ENCODE assay signal across 1 cellular context in genomic region chr12:56119361-56119796, GRCh38.
TF ChIP-seq lines count a peak whose summit lies in the region.

No MANE protein-coding gene starts in this region.

TF ChIP-seq in HepG2, 621 proteins besides CTCF, POLR2A, EP300 and RAD21 (continued from another document):
- TF ChIP-seq ZNF503 (CRISPR knock-in tag; IDR thresholded peaks at IDR 0.05) (0 out of 2 replicates have a peak, but pooled peaks have one; percentile 19), ATM (IDR thresholded peaks at IDR 0.05; ENCODE audit: borderline replicate concordance) (no peak), YEATS2 (CRISPR knock-in tag; IDR thresholded peaks at IDR 0.05; ENCODE audit: borderline replicate concordance) (0 out of 2 replicates have a peak, but pooled peaks have one; percentile 17), SALL1 (CRISPR knock-in tag; IDR thresholded peaks at IDR 0.05) (0 out of 2 replicates have a peak, but pooled peaks have one; percentile 25), GATAD1 (CRISPR knock-in tag; IDR thresholded peaks at IDR 0.05) (peak; percentile 75), LCORL (IDR thresholded peaks at IDR 0.05) (no peak), LCORL (CRISPR knock-in tag; IDR thresholded peaks at IDR 0.05) (peak; percentile 78), ELF3 (CRISPR knock-in tag; IDR thresholded peaks at IDR 0.05) (no peak), REPIN1 (CRISPR knock-in tag; IDR thresholded peaks at IDR 0.05; ENCODE audit: borderline replicate concordance, low read depth) (peak; percentile 54; the same call in 1 of the 2 replicates), NR2C2 (CRISPR knock-in tag; IDR thresholded peaks at IDR 0.05; ENCODE audit: borderline replicate concordance) (peak; percentile 44; the same call in 1 of the 2 replicates), TARDBP (CRISPR knock-in tag; IDR thresholded peaks at IDR 0.05) (peak; percentile 59; the same call in 1 of the 2 replicates), ZMYM4 (CRISPR knock-in tag; IDR thresholded peaks at IDR 0.05) (peak; percentile 56), ARID3A (IDR thresholded peaks at IDR 0.05; ENCODE audit: low read depth, low read length) (0 out of 2 replicates have a peak, but pooled peaks have one; percentile 64), NR0B2 (CRISPR knock-in tag; IDR thresholded peaks at IDR 0.05) (0 out of 2 replicates have a peak, but pooled peaks have one; percentile 39), ZNF782 (CRISPR knock-in tag; IDR thresholded peaks at IDR 0.05; ENCODE audit: borderline replicate concordance) (no peak), IKZF5 (CRISPR knock-in tag; IDR thresholded peaks at IDR 0.05) (0 out of 2 replicates have a peak, but pooled peaks have one; percentile 18), ZNF850 (CRISPR knock-in tag; conservative IDR thresholded peaks at IDR 0.05) (no peak), USF2 (IDR thresholded peaks at IDR 0.05; ENCODE audit: low read depth, low read length) (0 out of 2 replicates have a peak, but pooled peaks have one; percentile 52), USF2 (CRISPR knock-in tag; IDR thresholded peaks at IDR 0.05; ENCODE audit: borderline replicate concordance) (peak; percentile 71; the same call in 1 of the 2 replicates), ZNF12 (CRISPR knock-in tag; IDR thresholded peaks at IDR 0.05) (0 out of 2 replicates have a peak, but pooled peaks have one; percentile 58), IRF2 (CRISPR knock-in tag; IDR thresholded peaks at IDR 0.05) (no peak)
